In the genomic region with DNA sequence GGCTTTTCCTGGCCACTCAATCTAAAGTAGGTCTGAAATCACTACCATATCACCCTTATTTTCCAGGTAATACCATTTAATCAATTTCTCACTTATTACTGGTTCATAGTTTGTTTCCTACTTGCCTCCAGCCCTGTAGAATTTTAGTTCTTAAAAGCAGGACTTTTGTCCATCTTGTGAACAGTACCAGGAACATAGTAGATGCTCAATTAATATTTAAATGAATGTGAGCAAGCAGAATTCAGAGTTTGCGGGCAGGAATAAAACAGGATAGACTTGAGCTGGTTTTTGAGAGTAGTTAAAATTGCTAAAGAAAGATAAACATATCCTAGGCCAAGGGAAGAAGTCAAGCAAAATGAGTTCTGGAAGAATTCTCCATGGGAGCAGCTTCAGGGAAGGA, we compare ENCODE assay signal across 22 cellular contexts.
"Had no signal": no experiment of that assay in that cellular context is flagged by ENCODE, and none has a peak within 500 bp of the region (broad histone marks: within the 10 kb centered on the region; RNA-seq: fewer than 3 reads in every experiment).

No MANE protein-coding gene starts in this region.

- H3K9me3 ChIP-seq: MG63, SJSA1 had no signal

- H3K27me3 ChIP-seq: MG63, SJSA1 had no signal

- H3K9me3 Mint-ChIP-seq: IgD-negative memory B cell had no signal

- H3K27ac Mint-ChIP-seq: IgD-negative memory B cell had no signal

- H3K4me3 Mint-ChIP-seq: IgD-negative memory B cell had no signal

- H3K27ac ChIP-seq: SJSA1, SK-N-MC had no signal

- ATAC-seq: HepG2 had no signal

- FAIRE-seq: HepG2, RCC 7860 had no signal

- DNase-seq: KBM-7, MG63, NCI-H1092, NCI-H1105 treated with DMSO at 0.1 percent for 48 hours, NCI-H1417 treated with DMSO at 0.1 percent for 48 hours, NCI-H146, NCI-H1694 treated with DMSO at 0.1 percent for 48 hours, NCI-H1930, NCI-H2081, NCI-H2107, NCI-H2227 treated with DMSO at 0.1 percent for 48 hours, NCI-H524, NCI-H526 treated with DMSO at 0.1 percent for 48 hours, NCI-H748 treated with DMSO at 0.1 percent for 48 hours, Right ventricle myocardium superior, RPMI8226, SIG-M5 had no signal

- H3K4me3 ChIP-seq: MG63, SJSA1, SK-N-MC had no signal

- H3K36me3 ChIP-seq: MG63, SJSA1 had no signal

- H3K27me3 Mint-ChIP-seq: IgD-negative memory B cell had no signal
